ENCODE assay signal across 32 cellular contexts in genomic region chr1:101028466-101028865, GRCh38. TPM values are rescaled to one million over a fixed set of nuclear protein-coding genes. Genes with fewer than 3 reads are reported as not detected.
A peak's percentile ranks its signal among the peaks of the same experiment; 100 is the strongest.
DNase-seq lines count a peak whose midpoint lies in the region; ATAC-seq and TF ChIP-seq lines count a peak whose summit lies in the region.
"Had no signal": no experiment of that assay in that cellular context is flagged by ENCODE, and none has a peak within 500 bp of the region (broad histone marks: within the 10 kb centered on the region; RNA-seq: fewer than 3 reads in every experiment).

No MANE protein-coding gene starts in this region.

- H3K9me3 ChIP-seq in OCI-LY3 (ENCODE audit: insufficient read depth, low read length) (no peaks in the 10 kb centered on the region), spleen (peaks cover 0 to 5% (median 0%) of the 10 kb centered on the region in 8 donors)
- H3K9me3 ChIP-seq: gastroesophageal sphincter, prostate gland, sigmoid colon, stomach, tibial nerve had no signal

- peaks cover 57% of the 10 kb centered on the region for H3K79me2 ChIP-seq in OCI-LY3 (ENCODE audit: low read length)

- no peak overlapping the region for H3K9ac ChIP-seq in OCI-LY3 (ENCODE audit: low read length)

- H3K27me3 ChIP-seq in OCI-LY3 (ENCODE audit: low read depth, low read length) = no peaks in the 10 kb centered on the region
- no peaks in the 10 kb centered on the region for H3K27me3 ChIP-seq in spleen (replicated peaks in 1 of 7)
- H3K27me3 ChIP-seq: gastroesophageal sphincter, hepatocyte, sigmoid colon, stomach, tibial nerve had no signal

- no peak for DNase-seq in stimulated activated naive CD8-positive, alpha-beta T cell treated with anti-CD3 and anti-CD28 coated beads, Interleukin-15, Interleukin-2, amounts not matched to agents 100 U/mL and 50 U/mL, for 24 hours
- DNase-seq in endothelial cell (ENCODE audit: low spot score) (no peak), Right ventricle myocardium inferior (ENCODE audit: missing footprints) (no peak), activated gamma-delta T cell (lab: John Stamatoyannopoulos, UW) (no peak), NCI-H2081 (lab: John Stamatoyannopoulos, UW) (no peak), spleen (no peak)
- DNase-seq: ACHN; activated CD4-positive, alpha-beta T cell treated with anti-CD3 and anti-CD28 coated beads, Interleukin-2, amount 50 U/mL, for 1 hour; activated effector memory CD4-positive, alpha-beta T cell treated with Interleukin-2 at 50 U/mL for 16 hours; Calu3; DMS79 treated with DMSO at 0.1 percent for 48 hours; GOT3; left colon; NCI-H1092; NCI-H187; NCI-H2171 treated with DMSO at 0.1 percent for 48 hours; NCI-H524 treated with DMSO at 0.1 percent for 48 hours; nucleus accumbens; SHP77 treated with DMSO at 0.1 percent for 48 hours; sigmoid colon; stimulated activated CD4-positive, alpha-beta T cell treated with anti-CD3 and anti-CD28 coated beads, Interleukin-4, amount 100 ng/mL, for 4 hours; stomach had no signal

- H3K9me3 Mint-ChIP-seq in stimulated activated naive CD8-positive, alpha-beta T cell treated with anti-CD3 and anti-CD28 coated beads, Interleukin-15, Interleukin-2, amounts not matched to agents 100 ng/mL and 50 ng/mL, for 24 hours = no peaks in the 10 kb centered on the region
- no peaks in the 10 kb centered on the region for H3K9me3 Mint-ChIP-seq in endothelial cell (ENCODE audit: unreplicated experiment)
- H3K9me3 Mint-ChIP-seq: central memory CD8-positive, alpha-beta T cell; dendritic cell treated with granulocyte-macrophage colony-stimulating factor and Interleukin-4, amounts not matched to agents 40 ng/mL and 50 ng/mL, for 4 days; WTC11 had no signal

- TF ChIP-seq POLR2A in spleen (IDR thresholded peaks at IDR 0.05) = no peak

- no peaks in the 10 kb centered on the region for H3K27me3 Mint-ChIP-seq in stimulated activated naive CD8-positive, alpha-beta T cell treated with anti-CD3 and anti-CD28 coated beads, Interleukin-15, Interleukin-2, amounts not matched to agents 100 ng/mL and 50 ng/mL, for 24 hours
- H3K27me3 Mint-ChIP-seq in endothelial cell (ENCODE audit: unreplicated experiment) = no peaks in the 10 kb centered on the region
- H3K27me3 Mint-ChIP-seq: central memory CD8-positive, alpha-beta T cell; dendritic cell treated with granulocyte-macrophage colony-stimulating factor and Interleukin-4, amounts not matched to agents 40 ng/mL and 50 ng/mL, for 4 days had no signal

- no peak overlapping the region for H3K27ac Mint-ChIP-seq in stimulated activated naive CD8-positive, alpha-beta T cell treated with anti-CD3 and anti-CD28 coated beads, Interleukin-15, Interleukin-2, amounts not matched to agents 100 ng/mL and 50 ng/mL, for 24 hours
- peak overlapping the region; percentile 20 for H3K27ac Mint-ChIP-seq in endothelial cell (ENCODE audit: unreplicated experiment)
- H3K27ac Mint-ChIP-seq: dendritic cell treated with granulocyte-macrophage colony-stimulating factor and Interleukin-4, amounts not matched to agents 40 ng/mL and 50 ng/mL, for 4 days; WTC11 had no signal

- H4K20me1 ChIP-seq in OCI-LY3 (ENCODE audit: insufficient read depth, low read length) = no peaks in the 10 kb centered on the region

- H3K36me3 ChIP-seq in OCI-LY3 (replicated peaks; ENCODE audit: low read depth, low read length) (peaks cover 18% of the 10 kb centered on the region), spleen (no peaks in the 10 kb centered on the region)
- H3K36me3 ChIP-seq: gastroesophageal sphincter, prostate gland, sigmoid colon, stomach, tibial nerve had no signal

- peak overlapping the region; percentile 35 for H3K4me2 ChIP-seq in OCI-LY3 (ENCODE audit: low read length)
- H3K4me2 ChIP-seq: hepatocyte had no signal

- no peak overlapping the region for H3K27ac ChIP-seq in OCI-LY3 (ENCODE audit: low read length)
- H3K27ac ChIP-seq in spleen = peak overlapping the region in 4 of 8 donors; percentile 31 to 95 (median 47)
- H3K27ac ChIP-seq: gastroesophageal sphincter, hepatocyte, prostate gland, sigmoid colon, stomach, tibial nerve had no signal

- TF ChIP-seq CTCF in OCI-LY3 (IDR thresholded peaks at IDR 0.05; ENCODE audit: low read depth, low read length) (no peak), endothelial cell (IDR thresholded peaks at IDR 0.05; ENCODE audit: unreplicated experiment) (no peak), spleen (IDR thresholded peaks at IDR 0.05 in 8 of 11, conservative IDR thresholded peaks at IDR 0.05 in 3 of 11) (no peak)

- peaks cover 73% of the 10 kb centered on the region for H3K36me3 Mint-ChIP-seq in stimulated activated naive CD8-positive, alpha-beta T cell treated with anti-CD3 and anti-CD28 coated beads, Interleukin-15, Interleukin-2, amounts not matched to agents 100 ng/mL and 50 ng/mL, for 24 hours (ENCODE audit: low read depth)
- H3K36me3 Mint-ChIP-seq in endothelial cell (ENCODE audit: low read depth, unreplicated experiment) = no peaks in the 10 kb centered on the region

- H3K4me1 ChIP-seq in OCI-LY3 (ENCODE audit: low read length) = peaks cover 31% of the 10 kb centered on the region
- peaks cover 7 to 75% (median 46%) of the 10 kb centered on the region in 6 donors for H3K4me1 ChIP-seq in spleen
- H3K4me1 ChIP-seq: prostate gland had no signal

- intact Hi-C loops in Right ventricle myocardium inferior (cut with DNase I) = loop anchor here (5.0 kb wide), 1 partner anchor 79 kb away; no protein-coding TSS in a partner anchor
- intact Hi-C loops in spleen (cut with DNase I; ENCODE audit: low total_unique reads) = no loop called here

- no peak overlapping the region for H2AFZ ChIP-seq in OCI-LY3 (ENCODE audit: low read depth, low read length)
- H2AFZ ChIP-seq: hepatocyte had no signal

- H3K4me3 Mint-ChIP-seq in stimulated activated naive CD8-positive, alpha-beta T cell treated with anti-CD3 and anti-CD28 coated beads, Interleukin-15, Interleukin-2, amounts not matched to agents 100 ng/mL and 50 ng/mL, for 24 hours = peak overlapping the region; percentile 99
- no peak overlapping the region for H3K4me3 Mint-ChIP-seq in endothelial cell (ENCODE audit: unreplicated experiment)
- H3K4me3 Mint-ChIP-seq: dendritic cell treated with granulocyte-macrophage colony-stimulating factor and Interleukin-4, amounts not matched to agents 40 ng/mL and 50 ng/mL, for 4 days had no signal

- no peak overlapping the region for H3K4me3 ChIP-seq in OCI-LY3 (ENCODE audit: low read length)
- peak overlapping the region in 1 of 8 donors; percentile 4 for H3K4me3 ChIP-seq in spleen
- H3K4me3 ChIP-seq: gastroesophageal sphincter, hepatocyte, prostate gland, sigmoid colon, stomach, tibial nerve had no signal

- ATAC-seq in stimulated activated naive CD8-positive, alpha-beta T cell treated with anti-CD3 and anti-CD28 coated beads, Interleukin-15, Interleukin-2, amounts not matched to agents 100 U/mL and 50 U/mL, for 24 hours = no peak
- ATAC-seq in Right ventricle myocardium inferior = no peak
- ATAC-seq: gastroesophageal sphincter, left colon, Panc1, WTC11 had no signal

- peaks cover 74% of the 10 kb centered on the region for H3K4me1 Mint-ChIP-seq in stimulated activated naive CD8-positive, alpha-beta T cell treated with anti-CD3 and anti-CD28 coated beads, Interleukin-15, Interleukin-2, amounts not matched to agents 100 ng/mL and 50 ng/mL, for 24 hours (ENCODE audit: low read depth)
- H3K4me1 Mint-ChIP-seq in endothelial cell (ENCODE audit: unreplicated experiment) = peaks cover 34% of the 10 kb centered on the region

- 39 to 57% (median 53%) methylated on average over 2 of the region's 2 CpGs for WGBS in spleen, 5 donors

RNA-seq across cellular contexts. Expression of gene DPH5, which starts 2.9 kb away (rescaled TPM):
- total RNA-seq in endothelial cell (ENCODE audit: unreplicated experiment) (42.2 TPM), Right ventricle myocardium inferior (35.4 TPM), spleen (10 to 100 TPM; 19.3 to 31.7 (median 24.5) TPM)
- 10 to 100 TPM; 45.9 to 60.0 (median 49.8) TPM for polyA plus RNA-seq in spleen
